Comparison of ENCODE assay signal across 13 cellular contexts in the genomic region with DNA sequence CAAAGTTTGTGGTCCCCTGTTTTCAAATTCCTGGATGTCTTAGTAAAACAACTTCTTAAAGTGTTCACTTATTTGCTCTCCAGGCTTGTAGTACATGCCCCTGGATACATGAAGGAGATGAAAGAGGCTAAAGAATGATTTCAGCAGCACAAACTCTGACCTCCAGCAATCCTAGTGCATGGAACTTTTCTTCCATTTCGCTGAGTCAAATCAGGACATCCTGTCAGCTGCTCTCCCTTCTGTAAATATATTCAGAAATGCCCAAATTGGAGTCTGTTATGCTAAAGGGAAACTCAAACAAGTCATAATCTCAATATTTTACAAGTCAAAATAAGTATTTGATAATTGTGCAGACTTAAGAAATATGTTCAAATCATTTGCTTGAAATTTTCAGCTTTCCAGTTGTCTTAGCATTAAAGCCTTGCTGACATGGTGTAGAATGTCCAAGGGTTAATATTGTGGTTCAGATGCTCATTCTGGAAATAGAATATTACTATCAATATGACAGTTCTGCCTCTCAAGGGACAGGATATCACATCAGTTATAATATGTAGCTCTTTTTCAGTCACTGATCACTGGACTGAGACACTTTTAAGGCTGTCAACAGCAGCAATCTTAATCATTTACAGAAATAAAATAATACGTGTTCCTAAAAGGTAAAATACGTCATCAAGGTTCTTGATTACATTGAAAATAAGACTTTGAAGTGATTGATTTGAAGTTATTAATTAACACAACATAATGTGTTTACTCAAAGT.
DNase-seq lines count a peak whose midpoint lies in the region; ATAC-seq, FAIRE-seq and TF ChIP-seq lines count a peak whose summit lies in the region.
"Had no signal": no experiment of that assay in that cellular context is flagged by ENCODE, and none has a peak within 500 bp of the region (broad histone marks: within the 10 kb centered on the region; RNA-seq: fewer than 3 reads in every experiment).

No MANE protein-coding gene starts in this region.

- no peaks in the 10 kb centered on the region for H3K36me3 ChIP-seq in HepG2 (replicated peaks in 1 of 2; ENCODE audit: control insufficient read depth in 1 of 2, insufficient read depth in 2 of 2, low read length in 2 of 2)
- H3K36me3 ChIP-seq in heart right ventricle = no peaks in the 10 kb centered on the region
- no peaks in the 10 kb centered on the region for H3K36me3 ChIP-seq in breast epithelium

- TF ChIP-seq CTCF in HepG2 (CRISPR knock-in tag; IDR thresholded peaks at IDR 0.05) = no peak
- TF ChIP-seq CTCF in heart right ventricle (IDR thresholded peaks at IDR 0.05) = no peak
- TF ChIP-seq CTCF in breast epithelium (IDR thresholded peaks at IDR 0.05) = no peak

- no peaks in the 10 kb centered on the region for H3K4me1 ChIP-seq in HepG2 (ENCODE audit: insufficient read depth, low read length)
- no peaks in the 10 kb centered on the region for H3K4me1 ChIP-seq in heart right ventricle
- H3K4me1 ChIP-seq in breast epithelium = no peaks in the 10 kb centered on the region

- no peaks in the 10 kb centered on the region for H3K79me2 ChIP-seq in HepG2 (ENCODE audit: insufficient read depth, low read length)

- TF ChIP-seq POLR2A in HepG2 (IDR thresholded peaks at IDR 0.05; ENCODE audit: insufficient read depth in 1 of 2, low read depth in 2 of 2, low read length in 2 of 2) (no peak), breast epithelium (IDR thresholded peaks at IDR 0.05) (no peak)

- H3K27me3 ChIP-seq in HepG2 (ENCODE audit: control insufficient read depth in 1 of 2, insufficient read depth in 2 of 2, low read length in 2 of 2) (no peaks in the 10 kb centered on the region), heart right ventricle (no peaks in the 10 kb centered on the region), breast epithelium (no peaks in the 10 kb centered on the region)

- no peaks in the 10 kb centered on the region for H3K36me3 Mint-ChIP-seq in stimulated activated memory B cell treated with anti-CD40 and anti-IgM and Interleukin-4, amounts not matched to agents 10 μg/mL and 1 μg/mL and 100 μg/mL, for 72 hours
- H3K36me3 Mint-ChIP-seq: activated CD8-positive, alpha-beta memory T cell treated with anti-CD3 and anti-CD28 coated beads, Interleukin-2, amount 10 ng/mL, durations not matched to agents 7 days and 5 days had no signal

- no peak overlapping the region for H3K27ac Mint-ChIP-seq in stimulated activated memory B cell treated with anti-CD40 and anti-IgM and Interleukin-4, amounts not matched to agents 10 μg/mL and 1 μg/mL and 100 μg/mL, for 72 hours
- H3K27ac Mint-ChIP-seq: activated CD8-positive, alpha-beta memory T cell treated with anti-CD3 and anti-CD28 coated beads, Interleukin-2, amount 10 ng/mL, durations not matched to agents 7 days and 5 days had no signal

- H3K9me3 Mint-ChIP-seq in stimulated activated memory B cell treated with anti-CD40 and anti-IgM and Interleukin-4, amounts not matched to agents 10 μg/mL and 1 μg/mL and 100 μg/mL, for 72 hours = no peaks in the 10 kb centered on the region

- H3K4me1 Mint-ChIP-seq in stimulated activated memory B cell treated with anti-CD40 and anti-IgM and Interleukin-4, amounts not matched to agents 10 μg/mL and 1 μg/mL and 100 μg/mL, for 72 hours = no peaks in the 10 kb centered on the region
- H3K4me1 Mint-ChIP-seq: activated CD8-positive, alpha-beta memory T cell treated with anti-CD3 and anti-CD28 coated beads, Interleukin-2, amount 10 ng/mL, durations not matched to agents 7 days and 5 days had no signal

- H3K9ac ChIP-seq in HepG2 (ENCODE audit: insufficient read depth, low read depth, low read length) = no peak overlapping the region

- 0% methylated on average over 3 of the region's 3 CpGs for WGBS in HepG2 (ENCODE audit: low lambda C conversion rate)
- 56 to 66% methylated on average over 3 of the region's 3 CpGs for WGBS in heart right ventricle, 2 donors

- H4K20me1 ChIP-seq in HepG2 (ENCODE audit: insufficient read depth, low read length) = no peaks in the 10 kb centered on the region

- TF ChIP-seq EP300 in HepG2 (IDR thresholded peaks at IDR 0.05; ENCODE audit: low read depth in 2 of 2, low read length in 2 of 2) (no peak), HepG2 (CRISPR knock-in tag; IDR thresholded peaks at IDR 0.05; ENCODE audit: borderline replicate concordance) (no peak)

- H3K4me3 Mint-ChIP-seq in stimulated activated memory B cell treated with anti-CD40 and anti-IgM and Interleukin-4, amounts not matched to agents 10 μg/mL and 1 μg/mL and 100 μg/mL, for 72 hours = no peak overlapping the region
- H3K4me3 Mint-ChIP-seq: activated CD8-positive, alpha-beta memory T cell treated with anti-CD3 and anti-CD28 coated beads, Interleukin-2, amount 10 ng/mL, durations not matched to agents 7 days and 5 days had no signal

- peak; percentile 78 for ATAC-seq in GM18861 (IDR thresholded peaks at IDR 0.05; ENCODE audit: unreplicated experiment)
- ATAC-seq in GM21717 (IDR thresholded peaks at IDR 0.05; ENCODE audit: unreplicated experiment) = peak; percentile 68
- ATAC-seq in HG03196 (IDR thresholded peaks at IDR 0.05; ENCODE audit: unreplicated experiment) = peak; percentile 91
- ATAC-seq in HepG2 = no peak
- no peak for ATAC-seq in stimulated activated memory B cell treated with anti-CD40 and anti-IgM and Interleukin-4, amounts not matched to agents 10 μg/mL and 1 μg/mL and 100 μg/mL, for 72 hours
- no peak for ATAC-seq in heart right ventricle
- ATAC-seq: activated CD8-positive, alpha-beta memory T cell treated with anti-CD3 and anti-CD28 coated beads, Interleukin-2, amount 10 ng/mL, durations not matched to agents 7 days and 5 days had no signal

- H3K9me3 ChIP-seq in HepG2 (ENCODE audit: low read length) (no peaks in the 10 kb centered on the region), heart right ventricle (peaks cover 0 to 10% (median 0%) of the 10 kb centered on the region in 11 donors), breast epithelium (no peaks in the 10 kb centered on the region)

- DNase-seq in HepG2 (ENCODE audit: low spot score) = no peak
- no peak for DNase-seq in heart right ventricle
- DNase-seq in NCI-H510A treated with DMSO at 0.1 percent for 48 hours (lab: John Stamatoyannopoulos, UW) = no peak
- no peak for DNase-seq in breast epithelium (ENCODE audit: low spot score in 2 of 2)
- DNase-seq: activated CD8-positive, alpha-beta memory T cell treated with anti-CD3 and anti-CD28 coated beads, Interleukin-2, amount 10 ng/mL, durations not matched to agents 7 days and 5 days; aorta; Karpas-422; NCI-H526 had no signal

- intact Hi-C loops in HepG2 (cut with micrococcal nuclease; ENCODE audit: unreplicated experiment) = no loop called here
- intact Hi-C loops in heart right ventricle (cut with DNase I) = loop anchor here in 1 of 10 donors (10.0 kb wide), 1 partner anchor 511 kb away; no protein-coding TSS in a partner anchor
- intact Hi-C loops in breast epithelium (cut with DNase I; ENCODE audit: low total_unique reads) = no loop called here

- H2AFZ ChIP-seq in HepG2 (ENCODE audit: low read length) = no peak overlapping the region

- CTCF ChIA-PET in HepG2 (lab: Yijun Ruan, JAX; ENCODE audit: low intra/inter-chr PET ratio, low total read pairs) = no interaction called here

- TF ChIP-seq RAD21 in HepG2 (CRISPR knock-in tag; IDR thresholded peaks at IDR 0.05) = no peak

- POLR2A ChIA-PET in HepG2 (lab: Yijun Ruan, JAX) = no interaction called here

- H3K4me2 ChIP-seq in HepG2 (ENCODE audit: low read depth, low read length) = no peak overlapping the region

- FAIRE-seq in HepG2 (lab: Jason Lieb, UNC) = no peak

- in situ Hi-C loops in HepG2 (cut with HindIII; ENCODE audit: extremely low pct_ligation_motif_present, low pct_unique_long_range_greater_than_20kb) = no loop called here

- H3K4me3 ChIP-seq in HepG2 (replicated peaks in 1 of 3; ENCODE audit: insufficient read depth in 1 of 3, low read depth in 2 of 3, low read length in 3 of 3) (no peak overlapping the region), heart right ventricle (no peak overlapping the region), breast epithelium (no peak overlapping the region)
- H3K4me3 ChIP-seq: lung had no signal

- BruUV-seq in HepG2 (replicated peaks; lab: Mats Ljungman, UMichigan) = no TSS peak

- H3K27ac ChIP-seq in HepG2 (ENCODE audit: extremely low read length, insufficient read depth, low read length) = no peak overlapping the region
- H3K27ac ChIP-seq in heart right ventricle = no peak overlapping the region
- no peak overlapping the region for H3K27ac ChIP-seq in breast epithelium

- no peaks in the 10 kb centered on the region for H3K27me3 Mint-ChIP-seq in stimulated activated memory B cell treated with anti-CD40 and anti-IgM and Interleukin-4, amounts not matched to agents 10 μg/mL and 1 μg/mL and 100 μg/mL, for 72 hours
- H3K27me3 Mint-ChIP-seq: activated CD8-positive, alpha-beta memory T cell treated with anti-CD3 and anti-CD28 coated beads, Interleukin-2, amount 10 ng/mL, durations not matched to agents 7 days and 5 days had no signal

TF ChIP-seq in HepG2, 621 proteins besides CTCF, POLR2A, EP300 and RAD21:
- TF ChIP-seq CREB1 (IDR thresholded peaks at IDR 0.05) (peak; percentile 75), CREB1 (CRISPR knock-in tag; IDR thresholded peaks at IDR 0.05) (no peak), ZNF143 (CRISPR knock-in tag; IDR thresholded peaks at IDR 0.05) (no peak)
- TF ChIP-seq, protein P1, sequence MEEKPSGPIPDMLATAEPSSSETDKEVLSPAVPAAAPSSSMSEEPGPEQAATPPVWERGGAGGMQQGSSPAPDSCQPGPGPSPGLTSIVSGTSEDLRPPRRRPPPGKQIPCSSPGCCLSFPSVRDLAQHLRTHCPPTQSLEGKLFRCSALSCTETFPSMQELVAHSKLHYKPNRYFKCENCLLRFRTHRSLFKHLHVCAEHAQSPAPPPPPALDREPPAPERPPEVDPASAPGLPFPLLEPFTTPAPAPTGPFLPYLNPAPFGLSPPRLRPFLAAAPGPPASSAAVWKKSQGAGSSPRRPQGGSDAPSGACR (CRISPR knock-in tag; IDR thresholded peaks at IDR 0.05) = no peak

Comparison
In these comparisons a context has a peak if more than half of its experiments do, and no peak if none do; other contexts are left out.
1. ATAC-seq: peak in GM18861 (single experiment), GM21717 (single experiment) and HG03196 (single experiment); none in HepG2 (single experiment), stimulated activated memory B cell treated with anti-CD40 and anti-IgM and Interleukin-4, amounts not matched to agents 10 μg/mL and 1 μg/mL and 100 μg/mL, for 72 hours (single experiment) and heart right ventricle (0 of 8).